In genomic region chr19:17026706-17027427, GRCh38 we compare ENCODE assay signal across 9 cellular contexts. TPM values are rescaled to one million over a fixed set of nuclear protein-coding genes. Genes with fewer than 3 reads are reported as not detected.
A peak's percentile ranks its signal among the peaks of the same experiment; 100 is the strongest.
DNase-seq lines count a peak whose midpoint lies in the region; ATAC-seq, FAIRE-seq and TF ChIP-seq lines count a peak whose summit lies in the region.
"Had no signal": no experiment of that assay in that cellular context is flagged by ENCODE, and none has a peak within 500 bp of the region (broad histone marks: within the 10 kb centered on the region; RNA-seq: fewer than 3 reads in every experiment).

Gene CPAMD8, minus strand, starts transcription at chr19:17026810. Its CDS starts 168 bp downstream, at chr19:17026642.

- H3K27ac Mint-ChIP-seq in activated naive CD4-positive, alpha-beta T cell treated with anti-CD3 and anti-CD28 coated beads for 36 hours = no peak within 1 kb of the TSS
- no peak within 1 kb of the TSS for H3K27ac Mint-ChIP-seq in endothelial cell (ENCODE audit: unreplicated experiment)
- peak within 1 kb of the TSS; percentile 20 to 87 (median 60) for H3K27ac Mint-ChIP-seq in naive thymus-derived CD8-positive, alpha-beta T cell

- no peak for TF ChIP-seq CTCF in endothelial cell (IDR thresholded peaks at IDR 0.05; ENCODE audit: unreplicated experiment)

- POLR2A ChIA-PET in naive thymus-derived CD8-positive, alpha-beta T cell (lab: Charles Lee) = no interaction called here

- FAIRE-seq in urothelium cell line (lab: Jason Lieb, UNC) = no peak

- peaks cover 16% of the 10 kb centered on the region for H3K9me3 Mint-ChIP-seq in activated naive CD4-positive, alpha-beta T cell treated with anti-CD3 and anti-CD28 coated beads for 36 hours
- peaks cover 9% of the 10 kb centered on the region for H3K9me3 Mint-ChIP-seq in endothelial cell (ENCODE audit: unreplicated experiment)
- peaks cover 0 to 27% (median 12%) of the 10 kb centered on the region in 9 donors for H3K9me3 Mint-ChIP-seq in naive thymus-derived CD8-positive, alpha-beta T cell

- peak within 1 kb of the TSS; percentile 40 for H3K4me3 Mint-ChIP-seq in activated naive CD4-positive, alpha-beta T cell treated with anti-CD3 and anti-CD28 coated beads for 36 hours
- H3K4me3 Mint-ChIP-seq in endothelial cell (ENCODE audit: unreplicated experiment) = peak within 1 kb of the TSS; percentile 86
- peak within 1 kb of the TSS; percentile 81 to 94 (median 86) for H3K4me3 Mint-ChIP-seq in naive thymus-derived CD8-positive, alpha-beta T cell

- CTCF ChIA-PET in activated naive CD4-positive, alpha-beta T cell treated with anti-CD3 and anti-CD28 coated beads for 36 hours (lab: Charles Lee) = no interaction called here

- peaks cover 1% of the 10 kb centered on the region for H3K36me3 Mint-ChIP-seq in activated naive CD4-positive, alpha-beta T cell treated with anti-CD3 and anti-CD28 coated beads for 36 hours (ENCODE audit: low read depth)
- H3K36me3 Mint-ChIP-seq in endothelial cell (ENCODE audit: low read depth, unreplicated experiment) = peaks cover 15% of the 10 kb centered on the region
- peaks cover 0 to 23% (median 13%) of the 10 kb centered on the region in 3 donors for H3K36me3 Mint-ChIP-seq in naive thymus-derived CD8-positive, alpha-beta T cell

- DNase-seq in activated naive CD4-positive, alpha-beta T cell treated with anti-CD3 and anti-CD28 coated beads for 36 hours = peak; percentile 22
- DNase-seq in activated naive CD4-positive, alpha-beta T cell (lab: John Stamatoyannopoulos, UW) = no peak
- DNase-seq in endothelial cell (ENCODE audit: low spot score) (no peak), urothelium cell line (ENCODE audit: low spot score) (peak; percentile 38), NCI-H2227 (lab: John Stamatoyannopoulos, UW; ENCODE audit: unreplicated experiment) (no peak), activated gamma-delta T cell treated with Interleukin-2 at 50 U/mL for 16 hours (no peak), inferior parietal cortex (ENCODE audit: extremely low spot score) (no peak)
- DNase-seq in naive thymus-derived CD8-positive, alpha-beta T cell = no peak
- DNase-seq: anterior cingulate cortex had no signal

- intact Hi-C loops in activated naive CD4-positive, alpha-beta T cell treated with anti-CD3 and anti-CD28 coated beads for 36 hours (cut with micrococcal nuclease) = no loop called here

- H3K27me3 Mint-ChIP-seq in activated naive CD4-positive, alpha-beta T cell treated with anti-CD3 and anti-CD28 coated beads for 36 hours (ENCODE audit: low read depth) = peaks cover 38% of the 10 kb centered on the region
- peaks cover 18% of the 10 kb centered on the region for H3K27me3 Mint-ChIP-seq in endothelial cell (ENCODE audit: unreplicated experiment)
- peaks cover 0 to 25% (median 3%) of the 10 kb centered on the region in 5 donors for H3K27me3 Mint-ChIP-seq in naive thymus-derived CD8-positive, alpha-beta T cell

- ATAC-seq in naive thymus-derived CD8-positive, alpha-beta T cell = peak; percentile 52 to 54

- peaks cover 5% of the 10 kb centered on the region for H3K4me1 Mint-ChIP-seq in activated naive CD4-positive, alpha-beta T cell treated with anti-CD3 and anti-CD28 coated beads for 36 hours (ENCODE audit: low read depth)
- peaks cover 5% of the 10 kb centered on the region for H3K4me1 Mint-ChIP-seq in endothelial cell (ENCODE audit: unreplicated experiment)
- H3K4me1 Mint-ChIP-seq in naive thymus-derived CD8-positive, alpha-beta T cell = peaks cover 8 to 22% (median 14%) of the 10 kb centered on the region in 4 donors

RNA-seq across cellular contexts. Expression of gene CPAMD8, which starts in this region (rescaled TPM):
- total RNA-seq in activated naive CD4-positive, alpha-beta T cell treated with anti-CD3 and anti-CD28 coated beads for 36 hours = under 1 TPM; 0.41 to 0.44 TPM
- 4.8 TPM for total RNA-seq in endothelial cell (ENCODE audit: unreplicated experiment)
- total RNA-seq in naive thymus-derived CD8-positive, alpha-beta T cell = 1 to 10 TPM; 6.4 to 7.5 TPM
- 1 to 10 TPM in 2 of 3 donors, under 1 TPM in 1; 0.89 to 2.1 (median 1.1) TPM for polyA plus RNA-seq in naive thymus-derived CD8-positive, alpha-beta T cell

Comparison
In these comparisons a context has a peak if more than half of its experiments do, and no peak if none do; other contexts are left out.
1. Peak in DNase-seq in activated naive CD4-positive, alpha-beta T cell treated with anti-CD3 and anti-CD28 coated beads for 36 hours; RNA of the gene not detected or under 1 TPM.
2. H3K27ac Mint-ChIP-seq: peak in naive thymus-derived CD8-positive, alpha-beta T cell (10 of 10); none in activated naive CD4-positive, alpha-beta T cell treated with anti-CD3 and anti-CD28 coated beads for 36 hours (single experiment) and endothelial cell (single experiment).
3. Peak in every context shown above with its lines, with median percentiles within 50 percentile points of each other: H3K4me3 Mint-ChIP-seq.